ENCODE assay signal across 10 cellular contexts in genomic region chr12:8780389-8780788, GRCh38. TPM values are rescaled to one million over a fixed set of nuclear protein-coding genes. Genes with fewer than 3 reads are reported as not detected.
DNase-seq lines count a peak whose midpoint lies in the region; ATAC-seq and TF ChIP-seq lines count a peak whose summit lies in the region.
"Had no signal": no experiment of that assay in that cellular context is flagged by ENCODE, and none has a peak within 500 bp of the region (broad histone marks: within the 10 kb centered on the region; RNA-seq: fewer than 3 reads in every experiment).

No MANE protein-coding gene starts in this region.

- no peaks in the 10 kb centered on the region for H3K9me3 ChIP-seq in esophagus squamous epithelium

- no peak for TF ChIP-seq CTCF in natural killer cell (IDR thresholded peaks at IDR 0.05)
- peak in 3 of 6 experiments; percentile 41 to 59 (median 46) for TF ChIP-seq CTCF in esophagus squamous epithelium (IDR thresholded peaks at IDR 0.05)

- H3K27ac Mint-ChIP-seq in natural killer cell: no peak overlapping the region
- H3K27ac Mint-ChIP-seq in activated T-helper 17 cell treated with anti-CD3 and anti-CD28 coated beads, Interleukin-2, amount 50 U/mL, for 72 hours: no peak overlapping the region
- H3K27ac Mint-ChIP-seq: CD8-positive, alpha-beta T cell had no signal

- no peak for ATAC-seq in natural killer cell
- no peak for ATAC-seq in activated T-helper 17 cell treated with anti-CD3 and anti-CD28 coated beads, Interleukin-2, amount 50 U/mL, for 72 hours (replicated peaks)
- ATAC-seq: CD8-positive, alpha-beta T cell had no signal

- DNase-seq in SIG-M5 treated with dmso at 0.1 percent for 504 hours (lab: John Stamatoyannopoulos, UW; ENCODE audit: unreplicated experiment) (peak; percentile 21), SIG-M5 (lab: John Stamatoyannopoulos, UW) (no peak), OCI-M1 (lab: John Stamatoyannopoulos, UW) (peak; percentile 77), fibroblast of peridontal ligament (ENCODE audit: extremely low read depth) (peak; percentile 61), stromal cell of bone marrow (ENCODE audit: low read depth) (peak; percentile 28), natural killer cell (no peak), esophagus squamous epithelium (lab: John Stamatoyannopoulos, UW) (no peak)
- DNase-seq: CD8-positive, alpha-beta T cell; NCI-H345 had no signal

- no peak overlapping the region for H3K4me3 ChIP-seq in esophagus squamous epithelium

- peaks cover 0 to 24% (median 0%) of the 10 kb centered on the region in 3 donors for H3K36me3 ChIP-seq in esophagus squamous epithelium

- intact Hi-C loops in natural killer cell (cut with micrococcal nuclease): no loop called here
- intact Hi-C loops in esophagus squamous epithelium (cut with DNase I): no loop called here

- H3K9me3 Mint-ChIP-seq in natural killer cell: no peaks in the 10 kb centered on the region
- H3K9me3 Mint-ChIP-seq in activated T-helper 17 cell treated with anti-CD3 and anti-CD28 coated beads, Interleukin-2, amount 50 U/mL, for 72 hours: no peaks in the 10 kb centered on the region
- H3K9me3 Mint-ChIP-seq: CD8-positive, alpha-beta T cell had no signal

- peak overlapping the region in 1 of 4 donors; percentile 36 for H3K27ac ChIP-seq in esophagus squamous epithelium

- H3K4me1 ChIP-seq in esophagus squamous epithelium: peaks cover 0 to 16% (median 0%) of the 10 kb centered on the region in 3 donors

- no peak overlapping the region for H3K4me3 Mint-ChIP-seq in natural killer cell
- no peak overlapping the region for H3K4me3 Mint-ChIP-seq in activated T-helper 17 cell treated with anti-CD3 and anti-CD28 coated beads, Interleukin-2, amount 50 U/mL, for 72 hours
- H3K4me3 Mint-ChIP-seq: CD8-positive, alpha-beta T cell had no signal

- peaks cover 8% of the 10 kb centered on the region for H3K36me3 Mint-ChIP-seq in natural killer cell
- peaks cover 21% of the 10 kb centered on the region for H3K36me3 Mint-ChIP-seq in activated T-helper 17 cell treated with anti-CD3 and anti-CD28 coated beads, Interleukin-2, amount 50 U/mL, for 72 hours (ENCODE audit: low read depth)

- no peaks in the 10 kb centered on the region for H3K27me3 ChIP-seq in esophagus squamous epithelium

- 45 to 71% methylated on average over 1 of the region's 1 CpG for WGBS in esophagus squamous epithelium, 2 donors

- H3K27me3 Mint-ChIP-seq in natural killer cell (ENCODE audit: low read depth in 2 of 2): no peaks in the 10 kb centered on the region
- H3K27me3 Mint-ChIP-seq in activated T-helper 17 cell treated with anti-CD3 and anti-CD28 coated beads, Interleukin-2, amount 50 U/mL, for 72 hours: no peaks in the 10 kb centered on the region

- no peaks in the 10 kb centered on the region for H3K4me1 Mint-ChIP-seq in natural killer cell
- H3K4me1 Mint-ChIP-seq in activated T-helper 17 cell treated with anti-CD3 and anti-CD28 coated beads, Interleukin-2, amount 50 U/mL, for 72 hours: no peaks in the 10 kb centered on the region

- no peak for TF ChIP-seq POLR2A in esophagus squamous epithelium (IDR thresholded peaks at IDR 0.05)

RNA-seq across cellular contexts. Expression of gene A2ML1, which starts 42.0 kb away (rescaled TPM):
- total RNA-seq in natural killer cell (not detected), esophagus squamous epithelium (1,000 to 10,000 TPM in 1 of 4 donors, 100 to 1,000 TPM in 3; 419 to 1,497 (median 509) TPM)
- total RNA-seq in activated T-helper 17 cell treated with anti-CD3 and anti-CD28 coated beads, Interleukin-2, amount 50 U/mL, for 72 hours: not detected
- total RNA-seq: CD8-positive, alpha-beta T cell had no signal

Comparison
In these comparisons a context has a peak if more than half of its experiments do, and no peak if none do; other contexts are left out.
1. DNase-seq: peak in SIG-M5 treated with dmso at 0.1 percent for 504 hours (single experiment), OCI-M1 (single experiment), fibroblast of peridontal ligament (single experiment) and stromal cell of bone marrow (single experiment); none in SIG-M5 (single experiment), natural killer cell (single experiment) and esophagus squamous epithelium (single experiment).
2. RNA of gene A2ML1, which starts 42.0 kb away (total RNA-seq): 419 to 1,497 TPM in esophagus squamous epithelium; not detected in natural killer cell and not detected in activated T-helper 17 cell treated with anti-CD3 and anti-CD28 coated beads, Interleukin-2, amount 50 U/mL, for 72 hours; every median in the first group is over 100 times any median in the second.